In genomic region chrX:136689441-136689840, GRCh38 we compare ENCODE assay signal across 12 cellular contexts. TPM values are rescaled to one million over a fixed set of nuclear protein-coding genes. Genes with fewer than 3 reads are reported as not detected.
DNase-seq lines count a peak whose midpoint lies in the region; ATAC-seq, FAIRE-seq and TF ChIP-seq lines count a peak whose summit lies in the region.
"Had no signal": no experiment of that assay in that cellular context is flagged by ENCODE, and none has a peak within 500 bp of the region (broad histone marks: within the 10 kb centered on the region; RNA-seq: fewer than 3 reads in every experiment).

No MANE protein-coding gene starts in this region.

- no peak overlapping the region for H3K56ac ChIP-seq in mesendoderm (ENCODE audit: low read length)

- POLR2A ChIA-PET in PC-3 (lab: Charles Lee; ENCODE audit: unreplicated experiment) = no interaction called here

- H2BK120ac ChIP-seq in mesendoderm (ENCODE audit: low read depth, low read length) = no peak overlapping the region

- H3K36me3 ChIP-seq in HUES64 (ENCODE audit: insufficient read depth, low read length) (no peaks in the 10 kb centered on the region), astrocyte (ENCODE audit: insufficient read depth, low read length) (no peaks in the 10 kb centered on the region), mesendoderm (ENCODE audit: control insufficient read depth, insufficient read depth, low read length) (no peaks in the 10 kb centered on the region), PC-3 (ENCODE audit: low read depth, low read length) (no peaks in the 10 kb centered on the region)
- H3K36me3 ChIP-seq: SJCRH30 had no signal

- no peak for ATAC-seq in activated CD4-positive, CD25-positive, alpha-beta regulatory T cell treated with anti-CD3 and anti-CD28 coated beads, Interleukin-2, amount 50 U/mL, for 24 hours
- ATAC-seq in GM21526 (IDR thresholded peaks at IDR 0.05; ENCODE audit: low FRiP score, unreplicated experiment) (no peak), PC-3 (no peak)

- H3K4ac ChIP-seq in mesendoderm (ENCODE audit: low read depth, low read length) = no peak overlapping the region

- H3K9me3 Mint-ChIP-seq in astrocyte (ENCODE audit: unreplicated experiment) = no peaks in the 10 kb centered on the region
- H3K9me3 Mint-ChIP-seq: IgD-negative memory B cell had no signal

- H3K9me3 ChIP-seq in HUES64 (ENCODE audit: insufficient read depth, low read depth, low read length) = no peaks in the 10 kb centered on the region
- H3K9me3 ChIP-seq in astrocyte (ENCODE audit: insufficient read depth, low read depth, low read length) = no peaks in the 10 kb centered on the region
- H3K9me3 ChIP-seq in PC-3 (ENCODE audit: low read length) = no peaks in the 10 kb centered on the region
- H3K9me3 ChIP-seq: SJCRH30 had no signal

- no peak overlapping the region for H4K5ac ChIP-seq in mesendoderm (ENCODE audit: low read length)

- no peak overlapping the region for H3K23ac ChIP-seq in mesendoderm (ENCODE audit: low read length)

- H4K20me1 ChIP-seq in astrocyte (ENCODE audit: insufficient read depth, low read length) = no peaks in the 10 kb centered on the region
- no peaks in the 10 kb centered on the region for H4K20me1 ChIP-seq in PC-3 (ENCODE audit: low read length)

- no peaks in the 10 kb centered on the region for H3F3A ChIP-seq in PC-3 (ENCODE audit: low read length, unreplicated experiment)

- H3K27me3 ChIP-seq in HUES64 (ENCODE audit: insufficient read depth, low read length) (no peaks in the 10 kb centered on the region), astrocyte (ENCODE audit: insufficient read depth, low read length) (no peaks in the 10 kb centered on the region), mesendoderm (ENCODE audit: insufficient read depth, low read length, poor library complexity) (no peaks in the 10 kb centered on the region), PC-3 (ENCODE audit: low read length) (no peaks in the 10 kb centered on the region)
- H3K27me3 ChIP-seq: SJCRH30 had no signal

- H3K4me1 ChIP-seq in HUES64 (ENCODE audit: insufficient read depth, low read length) = peaks cover 15% of the 10 kb centered on the region
- H3K4me1 ChIP-seq in astrocyte (ENCODE audit: insufficient read depth, low read length) = peaks cover 14% of the 10 kb centered on the region
- H3K4me1 ChIP-seq in mesendoderm (ENCODE audit: control insufficient read depth, low read depth, low read length) = no peaks in the 10 kb centered on the region
- peaks cover 22% of the 10 kb centered on the region for H3K4me1 ChIP-seq in PC-3 (ENCODE audit: insufficient read depth, low read length)
- H3K4me1 ChIP-seq: SJCRH30 had no signal

- H2BK5ac ChIP-seq in mesendoderm (ENCODE audit: low read length) = no peak overlapping the region

- peak; percentile 90 for FAIRE-seq in astrocyte (lab: Jason Lieb, UNC)

- H3K27me3 Mint-ChIP-seq in astrocyte (ENCODE audit: low read depth, unreplicated experiment) = no peaks in the 10 kb centered on the region
- H3K27me3 Mint-ChIP-seq: IgD-negative memory B cell had no signal

- no peak overlapping the region for H2AFZ ChIP-seq in astrocyte (ENCODE audit: low read depth, low read length)
- H2AFZ ChIP-seq in PC-3 (ENCODE audit: low read length) = no peak overlapping the region

- no peaks in the 10 kb centered on the region for H3K36me3 Mint-ChIP-seq in astrocyte (ENCODE audit: low read depth, unreplicated experiment)
- H3K36me3 Mint-ChIP-seq: IgD-negative memory B cell had no signal

- H3K9me2 ChIP-seq in PC-3 (replicated peaks; ENCODE audit: low read length) = no peaks in the 10 kb centered on the region

- BruUV-seq in PC-3 (replicated peaks; lab: Mats Ljungman, UMichigan) = no TSS peak

- H3K79me2 ChIP-seq in astrocyte (ENCODE audit: insufficient read depth, low read length) (no peaks in the 10 kb centered on the region), mesendoderm (ENCODE audit: control insufficient read depth, insufficient read depth, low read length) (no peaks in the 10 kb centered on the region), PC-3 (ENCODE audit: low read length) (no peaks in the 10 kb centered on the region)

- H3K4me1 Mint-ChIP-seq in astrocyte (ENCODE audit: low read depth, unreplicated experiment) = peaks cover 30% of the 10 kb centered on the region

- TF ChIP-seq CTCF in GM12865 (IDR thresholded peaks at IDR 0.05; ENCODE audit: insufficient read depth, low read depth, low read length, missing control alignments) (no peak), astrocyte (IDR thresholded peaks at IDR 0.05; ENCODE audit: insufficient read depth, low read depth, low read length) (no peak), PC-3 (conservative IDR thresholded peaks at IDR 0.05; ENCODE audit: low read depth, low read length) (no peak)

- peak; percentile 13 for DNase-seq in GM12865 (ENCODE audit: low read depth)
- DNase-seq in astrocyte (ENCODE audit: low read depth) = peak; percentile 60
- peak; percentile 39 for DNase-seq in mesendoderm
- DNase-seq in NCI-H1092 (lab: John Stamatoyannopoulos, UW) = no peak
- no peak for DNase-seq in PC-3
- DNase-seq: SJCRH30 had no signal

- peak overlapping the region; percentile 75 for H3K27ac Mint-ChIP-seq in astrocyte (ENCODE audit: unreplicated experiment)

- 26% methylated on average over 6 of the region's 6 CpGs for WGBS in HUES64
- WGBS in mesendoderm (ENCODE audit: extremely low coverage, insufficient coverage, low lambda C conversion rate) = no CpG with 5 or more reads among the region's 6 CpGs

- no peak overlapping the region for H4K8ac ChIP-seq in mesendoderm (ENCODE audit: low read depth, low read length)

- H3K79me1 ChIP-seq in mesendoderm (ENCODE audit: low read length) = no peaks in the 10 kb centered on the region

- H3K4me3 ChIP-seq in GM12865 (ENCODE audit: low read depth, low read length) = no peak overlapping the region
- no peak overlapping the region for H3K4me3 ChIP-seq in HUES64 (ENCODE audit: low read length)
- H3K4me3 ChIP-seq in astrocyte (ENCODE audit: insufficient read depth, low read depth, low read length) = peak overlapping the region; percentile 13
- no peak overlapping the region for H3K4me3 ChIP-seq in mesendoderm (ENCODE audit: low read length)
- H3K4me3 ChIP-seq in PC-3 (ENCODE audit: low read length) = no peak overlapping the region
- H3K4me3 ChIP-seq: coronary artery, SJCRH30 had no signal

- no peak overlapping the region for H3K9ac ChIP-seq in HUES64 (ENCODE audit: low read depth, low read length)
- no peak overlapping the region for H3K9ac ChIP-seq in astrocyte (ENCODE audit: low read length)
- no peak overlapping the region for H3K9ac ChIP-seq in mesendoderm (ENCODE audit: low read length)
- no peak overlapping the region for H3K9ac ChIP-seq in PC-3 (ENCODE audit: low read length)

- H3K27ac ChIP-seq in HUES64 (ENCODE audit: low read depth, low read length) = peak overlapping the region; percentile 56
- peak overlapping the region; percentile 12 for H3K27ac ChIP-seq in astrocyte (ENCODE audit: low read depth, low read length)
- no peak overlapping the region for H3K27ac ChIP-seq in mesendoderm (ENCODE audit: low read depth, low read length)
- H3K27ac ChIP-seq in PC-3 (ENCODE audit: low read length) = no peak overlapping the region
- H3K27ac ChIP-seq: coronary artery, SJCRH30 had no signal

- H3K4me3 Mint-ChIP-seq in astrocyte (ENCODE audit: unreplicated experiment) = no peak overlapping the region
- H3K4me3 Mint-ChIP-seq: IgD-negative memory B cell had no signal

- no peak overlapping the region for H2AK5ac ChIP-seq in mesendoderm (ENCODE audit: low read length)

- no peak overlapping the region for H2BK15ac ChIP-seq in mesendoderm (replicated peaks; ENCODE audit: low read depth)

- CTCF ChIA-PET in PC-3 (lab: Charles Lee) = no interaction called here

- intact Hi-C loops in PC-3 (cut with micrococcal nuclease) = no loop called here

- H3K4me2 ChIP-seq in astrocyte (ENCODE audit: low read length) = peak overlapping the region; percentile 54
- H3K4me2 ChIP-seq in mesendoderm (ENCODE audit: low read length) = no peak overlapping the region
- H3K4me2 ChIP-seq in PC-3 (ENCODE audit: low read length) = no peak overlapping the region

- H3K18ac ChIP-seq in mesendoderm (ENCODE audit: low read length) = no peak overlapping the region

RNA-seq across cellular contexts. Expression of gene CD40LG, which starts 41.5 kb away (rescaled TPM):
- not detected for polyA plus RNA-seq in HUES64 (2013, experiment 1 of 2)
- polyA plus RNA-seq in HUES64 (2013, experiment 2 of 2) = not detected
- total RNA-seq in astrocyte (not detected in 2 replicates), PC-3 (2014; rRNA removed) (not detected in 2 replicates)
- not detected for polyA plus RNA-seq in mesendoderm (2013, experiment 1 of 2)
- polyA plus RNA-seq in mesendoderm (2013, experiment 2 of 2) = not detected
- total RNA-seq: NCI-H460, SJCRH30 had no signal

Comparison
In these comparisons a context has a peak if more than half of its experiments do, and no peak if none do; other contexts are left out.
1. DNase-seq: peak in GM12865 (single experiment), astrocyte (single experiment) and mesendoderm (single experiment); none in NCI-H1092 (single experiment) and PC-3 (single experiment).
2. H3K27ac ChIP-seq: peak in HUES64 (single experiment) and astrocyte (single experiment); none in mesendoderm (single experiment) and PC-3 (single experiment).